ENCODE assay signal across 24 cellular contexts in genomic region chr12:54936736-54937135, GRCh38. TPM values are rescaled to one million over a fixed set of nuclear protein-coding genes. Genes with fewer than 3 reads are reported as not detected.
DNase-seq lines count a peak whose midpoint lies in the region.
"Had no signal": no experiment of that assay in that cellular context is flagged by ENCODE, and none has a peak within 500 bp of the region (broad histone marks: within the 10 kb centered on the region; RNA-seq: fewer than 3 reads in every experiment).

No MANE protein-coding gene starts in this region.

- peaks cover 33 to 53% (median 42%) of the 10 kb centered on the region in 4 donors for H3K4me1 Mint-ChIP-seq in CD4-positive, alpha-beta memory T cell
- peaks cover 48% of the 10 kb centered on the region for H3K4me1 Mint-ChIP-seq in activated T-helper 2 cell treated with anti-CD3 and anti-CD28 coated beads, Interferon-gamma antibody, Interleukin-2, Interleukin-4, amounts not matched to agents 10 μg/mL and 5 μg/mL and 100 μg/mL, durations not matched to agents 14 hours and 24 hours and 36 hours (ENCODE audit: low read depth)
- peaks cover 46 to 52% of the 10 kb centered on the region in 2 donors for H3K4me1 Mint-ChIP-seq in immature natural killer cell
- H3K4me1 Mint-ChIP-seq: nephron had no signal

- H3K9me3 ChIP-seq in CD4-positive, alpha-beta memory T cell (ENCODE audit: control insufficient read depth in 1 of 2, low read length in 2 of 2): no peaks in the 10 kb centered on the region
- H3K9me3 ChIP-seq: suprapubic skin had no signal

- intact Hi-C loops in CD4-positive, alpha-beta memory T cell (cut with micrococcal nuclease): no loop called here
- intact Hi-C loops in activated T-helper 2 cell treated with anti-CD3 and anti-CD28 coated beads, Interferon-gamma antibody, Interleukin-2, Interleukin-4, amounts not matched to agents 10 μg/mL and 5 μg/mL and 100 μg/mL, durations not matched to agents 14 hours and 24 hours and 36 hours (cut with micrococcal nuclease): loop anchor here (5.0 kb wide), 1 partner anchor 676 kb away; no protein-coding TSS in a partner anchor

- H3K4me1 ChIP-seq in CD4-positive, alpha-beta memory T cell (ENCODE audit: insufficient read depth, low read length): peaks cover 45% of the 10 kb centered on the region

- DNase-seq in CD4-positive, alpha-beta memory T cell: no peak
- DNase-seq in ELR (ENCODE audit: low read depth) (peak; percentile 20), immature natural killer cell (no peak), medulla oblongata (ENCODE audit: extremely low spot score) (no peak), NCI-H1105 (lab: John Stamatoyannopoulos, UW) (no peak)
- DNase-seq in activated T-helper 2 cell treated with anti-CD3 and anti-CD28 coated beads, Interferon-gamma antibody, Interleukin-2, Interleukin-4, amounts not matched to agents 10 μg/mL and 5 μg/mL and 100 μg/mL, durations not matched to agents 14 hours and 24 hours and 36 hours (ENCODE audit: low spot score): no peak
- no peak for DNase-seq in activated effector memory CD4-positive, alpha-beta T cell treated with anti-CD3 and anti-CD28 coated beads, Interleukin-2, amount 50 U/mL, for 16 hours
- DNase-seq: activated gamma-delta T cell treated with Interleukin-2 at 50 U/mL for 16 hours; DMS 273 treated with DMSO at 0.1 percent for 48 hours; erythroblast; GF-D8; NCI-H187 treated with DMSO at 0.1 percent for 48 hours; NCI-H226; posterior cingulate gyrus; stimulated activated CD4-positive, alpha-beta T cell treated with anti-CD3 and anti-CD28 coated beads, Interleukin-4, amount 100 ng/mL, for 24 hours had no signal

- H3K27me3 Mint-ChIP-seq in CD4-positive, alpha-beta memory T cell: no peaks in the 10 kb centered on the region
- H3K27me3 Mint-ChIP-seq in activated T-helper 2 cell treated with anti-CD3 and anti-CD28 coated beads, Interferon-gamma antibody, Interleukin-2, Interleukin-4, amounts not matched to agents 10 μg/mL and 5 μg/mL and 100 μg/mL, durations not matched to agents 14 hours and 24 hours and 36 hours (ENCODE audit: low read depth): no peaks in the 10 kb centered on the region
- peaks cover 0 to 4% (median 0%) of the 10 kb centered on the region in 3 donors for H3K27me3 Mint-ChIP-seq in immature natural killer cell (ENCODE audit: low read depth in 3 of 3)
- H3K27me3 Mint-ChIP-seq: B cell had no signal

- H3K27ac ChIP-seq in CD4-positive, alpha-beta memory T cell (ENCODE audit: low read depth, low read length): no peak overlapping the region
- H3K27ac ChIP-seq: HL-60, suprapubic skin had no signal

- H3K4me3 ChIP-seq in CD4-positive, alpha-beta memory T cell (ENCODE audit: low read length in 2 of 2): no peak overlapping the region
- H3K4me3 ChIP-seq: GM12878, suprapubic skin had no signal

- peaks cover 0 to 3% (median 0%) of the 10 kb centered on the region in 8 donors for H3K9me3 Mint-ChIP-seq in CD4-positive, alpha-beta memory T cell
- peaks cover 27% of the 10 kb centered on the region for H3K9me3 Mint-ChIP-seq in activated T-helper 2 cell treated with anti-CD3 and anti-CD28 coated beads, Interferon-gamma antibody, Interleukin-2, Interleukin-4, amounts not matched to agents 10 μg/mL and 5 μg/mL and 100 μg/mL, durations not matched to agents 14 hours and 24 hours and 36 hours
- no peaks in the 10 kb centered on the region for H3K9me3 Mint-ChIP-seq in immature natural killer cell
- H3K9me3 Mint-ChIP-seq: brain, nephron had no signal

- peaks cover 21 to 22% of the 10 kb centered on the region in 2 donors for H3K36me3 Mint-ChIP-seq in CD4-positive, alpha-beta memory T cell
- H3K36me3 Mint-ChIP-seq in activated T-helper 2 cell treated with anti-CD3 and anti-CD28 coated beads, Interferon-gamma antibody, Interleukin-2, Interleukin-4, amounts not matched to agents 10 μg/mL and 5 μg/mL and 100 μg/mL, durations not matched to agents 14 hours and 24 hours and 36 hours (ENCODE audit: low read depth): peaks cover 84% of the 10 kb centered on the region
- peaks cover 0 to 18% (median 15%) of the 10 kb centered on the region in 3 donors for H3K36me3 Mint-ChIP-seq in immature natural killer cell
- H3K36me3 Mint-ChIP-seq: brain had no signal

- no peaks in the 10 kb centered on the region for H3K36me3 ChIP-seq in CD4-positive, alpha-beta memory T cell (ENCODE audit: insufficient read depth, low read length)
- H3K36me3 ChIP-seq: suprapubic skin had no signal

- H3K27me3 ChIP-seq in CD4-positive, alpha-beta memory T cell (ENCODE audit: insufficient read depth, low read length): no peaks in the 10 kb centered on the region
- H3K27me3 ChIP-seq: suprapubic skin had no signal

- POLR2A ChIA-PET in CD4-positive, alpha-beta memory T cell (lab: Charles Lee; ENCODE audit: partially characterized antibody): interaction anchor here (1.1 to 6.4 kb wide), 6 partner anchors 8 to 131 kb away, joined by 3 to 50 read pairs (median 9); partner anchors contain the start of gene TESPA1

- H3K27ac Mint-ChIP-seq in CD4-positive, alpha-beta memory T cell: peak overlapping the region; percentile 39 to 96 (median 86)
- peak overlapping the region; percentile 99 for H3K27ac Mint-ChIP-seq in activated T-helper 2 cell treated with anti-CD3 and anti-CD28 coated beads, Interferon-gamma antibody, Interleukin-2, Interleukin-4, amounts not matched to agents 10 μg/mL and 5 μg/mL and 100 μg/mL, durations not matched to agents 14 hours and 24 hours and 36 hours
- H3K27ac Mint-ChIP-seq in immature natural killer cell: peak overlapping the region; percentile 63 to 96 (median 86)
- H3K27ac Mint-ChIP-seq: B cell, brain, nephron had no signal

- H3K4me3 Mint-ChIP-seq in CD4-positive, alpha-beta memory T cell: peak overlapping the region in 1 of 8 donors; percentile 6
- no peak overlapping the region for H3K4me3 Mint-ChIP-seq in activated T-helper 2 cell treated with anti-CD3 and anti-CD28 coated beads, Interferon-gamma antibody, Interleukin-2, Interleukin-4, amounts not matched to agents 10 μg/mL and 5 μg/mL and 100 μg/mL, durations not matched to agents 14 hours and 24 hours and 36 hours (ENCODE audit: low read depth)
- peak overlapping the region in 1 of 5 donors; percentile 21 for H3K4me3 Mint-ChIP-seq in immature natural killer cell
- H3K4me3 Mint-ChIP-seq: B cell, brain, nephron had no signal

- CTCF ChIA-PET in CD4-positive, alpha-beta memory T cell (lab: Charles Lee; ENCODE audit: partially characterized antibody): interaction anchor here (0.9 to 4.4 kb wide), 10 partner anchors 9 to 187 kb away, joined by 3 to 32 read pairs (median 17); partner anchors contain the start of genes MUCL1 and TESPA1

RNA-seq across cellular contexts. Expression of gene TESPA1, which starts 47.8 kb away (rescaled TPM):
- total RNA-seq in CD4-positive, alpha-beta memory T cell: 100 to 1,000 TPM; 269 to 287 TPM
- polyA plus RNA-seq in CD4-positive, alpha-beta memory T cell: 100 to 1,000 TPM; 105 to 216 TPM
- total RNA-seq in activated T-helper 2 cell treated with anti-CD3 and anti-CD28 coated beads, Interferon-gamma antibody, Interleukin-2, Interleukin-4, amounts not matched to agents 10 μg/mL and 5 μg/mL and 100 μg/mL, durations not matched to agents 14 hours and 24 hours and 36 hours: 179 and 186 TPM in 2 replicates
- polyA plus RNA-seq in immature natural killer cell: 10 to 100 TPM; 29.5 to 65.7 (median 33.1) TPM
- total RNA-seq: dermis microvascular lymphatic vessel endothelial cell, glomerular endothelial cell, lung microvascular endothelial cell had no signal
